26 cellular contexts compared by ENCODE assay signal in the genomic region with DNA sequence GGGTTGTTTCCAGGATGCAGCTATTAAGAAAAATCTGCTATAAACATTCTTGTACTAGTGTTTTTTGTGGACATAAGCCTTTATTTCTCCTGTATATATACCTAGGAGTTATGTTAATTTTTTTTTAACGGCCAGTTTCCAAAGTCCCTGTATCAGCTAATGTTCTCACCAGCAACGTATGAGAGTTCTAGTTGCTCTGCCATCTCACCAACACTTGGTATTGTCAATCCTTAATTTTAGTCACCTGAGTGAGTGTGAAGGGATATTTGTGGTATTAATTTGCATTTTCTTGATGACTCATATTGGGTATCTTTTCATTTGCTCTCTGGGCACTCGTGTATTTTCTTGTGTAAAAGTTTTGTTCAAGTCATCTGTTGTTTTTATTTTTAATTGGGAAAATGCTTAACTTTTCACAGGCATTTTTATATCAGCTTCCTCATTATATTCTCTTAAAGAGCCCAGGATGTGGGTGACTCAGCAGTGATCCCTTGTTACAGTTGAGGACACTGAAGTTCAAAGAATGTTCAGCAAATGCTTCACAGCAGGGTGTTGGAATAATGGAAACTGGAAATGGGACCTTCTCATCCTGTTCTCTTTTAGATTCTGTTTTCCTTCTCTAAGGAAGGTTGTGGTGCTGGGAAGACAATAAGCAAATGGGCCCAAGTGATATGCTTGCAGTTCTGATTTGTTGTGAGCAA.
DNase-seq lines count a peak whose midpoint lies in the region; FAIRE-seq and TF ChIP-seq lines count a peak whose summit lies in the region.
"Had no signal": no experiment of that assay in that cellular context is flagged by ENCODE, and none has a peak within 500 bp of the region (broad histone marks: within the 10 kb centered on the region; RNA-seq: fewer than 3 reads in every experiment).

No MANE protein-coding gene starts in this region.

- no peak overlapping the region for H2AFZ ChIP-seq in H1 (ENCODE audit: low read length)
- peak overlapping the region; percentile 37 for H2AFZ ChIP-seq in osteoblast (ENCODE audit: low read length)

- H3K9ac ChIP-seq in H1 (replicated peaks in 1 of 4; ENCODE audit: extremely low read depth in 1 of 4, low read depth in 3 of 4, low read length in 3 of 4) = no peak overlapping the region

- H3K9me3 Mint-ChIP-seq in CD8-positive, alpha-beta memory T cell = peaks cover 0 to 16% (median 5%) of the 10 kb centered on the region in 5 donors

- TF ChIP-seq EP300 in H1 (IDR thresholded peaks at IDR 0.05; ENCODE audit: borderline replicate concordance in 1 of 2, low read depth in 2 of 2, low read length in 2 of 2) = no peak

- no peaks in the 10 kb centered on the region for H3K23me2 ChIP-seq in H1 (ENCODE audit: low read depth, low read length)

- H3K36me3 Mint-ChIP-seq in CD8-positive, alpha-beta memory T cell = no peaks in the 10 kb centered on the region
- H3K36me3 Mint-ChIP-seq: T-cell had no signal

- H3K14ac ChIP-seq in H1 (ENCODE audit: insufficient read length) = no peak overlapping the region

- no peaks in the 10 kb centered on the region for H4K20me1 ChIP-seq in H1 (replicated peaks in 1 of 2; ENCODE audit: control insufficient read depth in 1 of 2, insufficient read depth in 2 of 2, low read length in 2 of 2)
- no peaks in the 10 kb centered on the region for H4K20me1 ChIP-seq in osteoblast (ENCODE audit: insufficient read depth, low read length)

- TF ChIP-seq RAD21 in H1 (IDR thresholded peaks at IDR 0.05 in 1 of 2, conservative IDR thresholded peaks at IDR 0.05 in 1 of 2; ENCODE audit: low read depth in 2 of 2, low read length in 2 of 2) = no peak

- no peak overlapping the region for H3K4ac ChIP-seq in H1 (replicated peaks; ENCODE audit: insufficient read length, low read depth, low read length)

- H3K4me2 ChIP-seq in H1 (ENCODE audit: insufficient read depth in 1 of 2, low read depth in 2 of 2, low read length in 2 of 2) = no peak overlapping the region
- H3K4me2 ChIP-seq in osteoblast (ENCODE audit: insufficient read depth, low read length) = no peak overlapping the region

- DNase-seq in ELR (ENCODE audit: low read depth) (peak; percentile 67), MV-4-11 (lab: John Stamatoyannopoulos, UW) (peak; percentile 29), H1 (ENCODE audit: low read depth in 1 of 2, low spot score in 2 of 2) (no peak), osteoblast (ENCODE audit: insufficient read length, low spot score, missing footprints) (no peak), H54 (ENCODE audit: insufficient read length, low spot score) (no peak), NCI-H1930 (lab: John Stamatoyannopoulos, UW) (no peak)
- no peak for DNase-seq in CD8-positive, alpha-beta memory T cell
- DNase-seq: activated CD4-positive, alpha-beta T cell treated with anti-CD3 and anti-CD28 coated beads for 4 hours; activated naive CD4-positive, alpha-beta T cell treated with anti-CD3 and anti-CD28 coated beads for 36 hours; activated T-cell treated with anti-CD3 and anti-CD28 coated beads, Interleukin-2, amount 50 U/mL, for 48 hours; AML-193; amygdala; cerebellar nuclear complex; DMS79; kidney glomerular epithelial cell; NCI-H1694 treated with DMSO at 0.1 percent for 48 hours; NCI-H2227 treated with DMSO at 0.1 percent for 48 hours; NCI-H748 treated with DMSO at 0.1 percent for 48 hours; SHP77; spleen; stimulated activated CD4-positive, alpha-beta T cell treated with anti-CD3 and anti-CD28 coated beads, Interleukin-4, amount 100 ng/mL, for 1 hour; stimulated activated naive CD4-positive, alpha-beta T cell; T-cell; testis had no signal

- no peak overlapping the region for H2BK120ac ChIP-seq in H1 (replicated peaks; ENCODE audit: low read depth, low read length)

- TF ChIP-seq CTCF in H1 (IDR thresholded peaks at IDR 0.05; ENCODE audit: control extremely low read depth in 1 of 3, insufficient read depth in 1 of 3, low read depth in 1 of 3, low read length in 3 of 3) = no peak
- no peak for TF ChIP-seq CTCF in osteoblast (IDR thresholded peaks at IDR 0.05; ENCODE audit: extremely low read depth, low read depth, low read length)

- H3K27me3 ChIP-seq in H1 (replicated peaks in 1 of 4; ENCODE audit: control insufficient read depth in 3 of 4, extremely low read depth in 1 of 4, insufficient read depth in 3 of 4, low read length in 3 of 4) (no peaks in the 10 kb centered on the region), osteoblast (ENCODE audit: insufficient read depth, low read length) (no peaks in the 10 kb centered on the region)
- no peaks in the 10 kb centered on the region for H3K27me3 ChIP-seq in CD8-positive, alpha-beta memory T cell (ENCODE audit: insufficient read depth, low read length, poor library complexity, severe bottlenecking)
- H3K27me3 ChIP-seq: testis, vagina had no signal

- H2BK5ac ChIP-seq in H1 (ENCODE audit: low read depth, low read length) = peak overlapping the region; percentile 77

- WGBS in H1 (ENCODE audit: extremely low coverage in 1 of 2, insufficient coverage in 1 of 2, insufficient read length in 1 of 2, insufficient replicate concordance in 2 of 2, low coverage in 1 of 2, low lambda C conversion rate in 2 of 2, missing lambda C conversion rate in 1 of 2), 2 experiments = 90% methylated on average over 3 of the region's 3 CpGs; no CpG with 5 or more reads in 1 of the 2 experiments

- no peak overlapping the region for H4K8ac ChIP-seq in H1 (ENCODE audit: extremely low read depth, insufficient read depth, low read length)

- H2BK15ac ChIP-seq in H1 (ENCODE audit: low read length) = peak overlapping the region; percentile 66; the same call in 1 of the 2 replicates

- 0 out of 2 replicates have a peak overlapping the region, but pooled peaks have one; percentile 16 for H2AK5ac ChIP-seq in H1 (ENCODE audit: low read depth, low read length)

- H3K4me1 Mint-ChIP-seq in CD8-positive, alpha-beta memory T cell = no peaks in the 10 kb centered on the region
- H3K4me1 Mint-ChIP-seq: T-cell had no signal

- no peak overlapping the region for H3K27ac ChIP-seq in H1 (ENCODE audit: low read depth, low read length)
- peak overlapping the region; percentile 6 for H3K27ac ChIP-seq in osteoblast (ENCODE audit: low read depth, low read length)
- H3K27ac ChIP-seq in CD8-positive, alpha-beta memory T cell (ENCODE audit: low read depth, low read length) = no peak overlapping the region
- H3K27ac ChIP-seq: spleen, testis, vagina had no signal

- H3K79me2 ChIP-seq in H1 (ENCODE audit: control insufficient read depth in 1 of 2, insufficient read depth in 2 of 2, low read length in 2 of 2) (no peaks in the 10 kb centered on the region), osteoblast (ENCODE audit: insufficient read depth, low read length) (no peaks in the 10 kb centered on the region)

- peaks cover 17 to 56% of the 10 kb centered on the region in 2 donors for H3K27me3 Mint-ChIP-seq in CD8-positive, alpha-beta memory T cell

- FAIRE-seq in H1 (lab: Jason Lieb, UNC) (no peak), H54 (lab: Jason Lieb, UNC) (no peak)
- FAIRE-seq: K562 had no signal

- H4K5ac ChIP-seq in H1 (ENCODE audit: insufficient read length, low read depth, low read length) = no peak overlapping the region

- no peaks in the 10 kb centered on the region for H3K79me1 ChIP-seq in H1 (ENCODE audit: low read depth, low read length)

- H3K36me3 ChIP-seq in H1 (ENCODE audit: control insufficient read depth in 2 of 4, insufficient read depth in 4 of 4, low read length in 3 of 4) (no peaks in the 10 kb centered on the region; a peak in 1 of 8 replicates), osteoblast (ENCODE audit: insufficient read depth, low read length) (no peaks in the 10 kb centered on the region)
- no peaks in the 10 kb centered on the region for H3K36me3 ChIP-seq in CD8-positive, alpha-beta memory T cell (ENCODE audit: insufficient read depth, low read length)
- H3K36me3 ChIP-seq: spleen, vagina had no signal

- peaks cover 0 to 9% (median 1%) of the 10 kb centered on the region in 4 experiments; a peak in 2 of 7 replicates for H3K4me1 ChIP-seq in H1 (replicated peaks in 1 of 4; ENCODE audit: control insufficient read depth in 3 of 4, insufficient read depth in 4 of 4, low read length in 3 of 4)
- peaks cover 46% of the 10 kb centered on the region for H3K4me1 ChIP-seq in osteoblast (ENCODE audit: insufficient read depth, low read length)
- H3K4me1 ChIP-seq in CD8-positive, alpha-beta memory T cell (ENCODE audit: insufficient read depth, low read length) = no peaks in the 10 kb centered on the region
- H3K4me1 ChIP-seq: spleen, testis, vagina had no signal

- peak overlapping the region; percentile 89 for H2BK12ac ChIP-seq in H1 (ENCODE audit: low read depth, low read length)

- no peak overlapping the region for H3K4me3 ChIP-seq in H1 (ENCODE audit: extremely low read depth in 1 of 4, insufficient read depth in 2 of 4, low read depth in 3 of 4, low read length in 4 of 4)
- H3K4me3 ChIP-seq in osteoblast (ENCODE audit: insufficient read depth, low read length) = no peak overlapping the region
- H3K4me3 ChIP-seq in CD8-positive, alpha-beta memory T cell (ENCODE audit: low read length) = no peak overlapping the region
- H3K4me3 ChIP-seq: K562, spleen, testis, vagina had no signal

- no peak overlapping the region for H3K56ac ChIP-seq in H1 (replicated peaks; ENCODE audit: insufficient read length, low read depth, low read length)

- peaks cover 0 to 12% of the 10 kb centered on the region in 2 experiments; a peak in 1 of 4 replicates for H3K9me3 ChIP-seq in H1 (ENCODE audit: insufficient read depth in 2 of 2, low read depth in 1 of 2, low read length in 1 of 2)
- H3K9me3 ChIP-seq in osteoblast (ENCODE audit: low read depth, low read length) = no peaks in the 10 kb centered on the region
- no peaks in the 10 kb centered on the region for H3K9me3 ChIP-seq in CD8-positive, alpha-beta memory T cell (ENCODE audit: low read length)
- H3K9me3 ChIP-seq: testis, vagina had no signal

- no peak overlapping the region for H3K23ac ChIP-seq in H1 (ENCODE audit: insufficient read length)

- TF ChIP-seq POLR2A in H1 (IDR thresholded peaks at IDR 0.05; ENCODE audit: control extremely low read depth in 1 of 2, low read depth in 2 of 2, low read length in 2 of 2) = no peak
- TF ChIP-seq POLR2A in H54 (IDR thresholded peaks at IDR 0.05; ENCODE audit: low read depth, low read length) = no peak

- H4K91ac ChIP-seq in H1 (replicated peaks; ENCODE audit: insufficient read length, low read length) = no peak overlapping the region

- peak overlapping the region in 1 of 8 donors; percentile 62 for H3K27ac Mint-ChIP-seq in CD8-positive, alpha-beta memory T cell
- H3K27ac Mint-ChIP-seq: activated naive CD4-positive, alpha-beta T cell treated with anti-CD3 and anti-CD28 coated beads for 36 hours; T-cell had no signal

- POLR2A ChIA-PET in H1 (lab: Charles Lee; ENCODE audit: partially characterized antibody) = no interaction called here
- POLR2A ChIA-PET in CD8-positive, alpha-beta memory T cell (lab: Charles Lee) = no interaction called here

- H2BK20ac ChIP-seq in H1 (ENCODE audit: low read length) = no peak overlapping the region

- no peak overlapping the region for H3K4me3 Mint-ChIP-seq in CD8-positive, alpha-beta memory T cell
- H3K4me3 Mint-ChIP-seq: activated naive CD4-positive, alpha-beta T cell treated with anti-CD3 and anti-CD28 coated beads for 36 hours; T-cell had no signal

- H3K18ac ChIP-seq in H1 (ENCODE audit: extremely low read depth, low read length) = no peak overlapping the region

- CTCF ChIA-PET in H1 (lab: Charles Lee; ENCODE audit: partially characterized antibody) = interaction anchor here (0.7 to 1.0 kb wide), 2 partner anchors 9 to 72 kb away, joined by 3 to 4 read pairs; no protein-coding TSS in a partner anchor
- CTCF ChIA-PET in CD8-positive, alpha-beta memory T cell (lab: Charles Lee) = no interaction called here

Comparison
In these comparisons a context has a peak if more than half of its experiments do, and no peak if none do; other contexts are left out.
1. DNase-seq: peak in ELR (single experiment) and MV-4-11 (single experiment); none in H1 (0 of 2), osteoblast (single experiment), H54 (single experiment), CD8-positive, alpha-beta memory T cell (0 of 5) and NCI-H1930 (0 of 2).